ENCODE assay signal across 10 cellular contexts in the genomic region with DNA sequence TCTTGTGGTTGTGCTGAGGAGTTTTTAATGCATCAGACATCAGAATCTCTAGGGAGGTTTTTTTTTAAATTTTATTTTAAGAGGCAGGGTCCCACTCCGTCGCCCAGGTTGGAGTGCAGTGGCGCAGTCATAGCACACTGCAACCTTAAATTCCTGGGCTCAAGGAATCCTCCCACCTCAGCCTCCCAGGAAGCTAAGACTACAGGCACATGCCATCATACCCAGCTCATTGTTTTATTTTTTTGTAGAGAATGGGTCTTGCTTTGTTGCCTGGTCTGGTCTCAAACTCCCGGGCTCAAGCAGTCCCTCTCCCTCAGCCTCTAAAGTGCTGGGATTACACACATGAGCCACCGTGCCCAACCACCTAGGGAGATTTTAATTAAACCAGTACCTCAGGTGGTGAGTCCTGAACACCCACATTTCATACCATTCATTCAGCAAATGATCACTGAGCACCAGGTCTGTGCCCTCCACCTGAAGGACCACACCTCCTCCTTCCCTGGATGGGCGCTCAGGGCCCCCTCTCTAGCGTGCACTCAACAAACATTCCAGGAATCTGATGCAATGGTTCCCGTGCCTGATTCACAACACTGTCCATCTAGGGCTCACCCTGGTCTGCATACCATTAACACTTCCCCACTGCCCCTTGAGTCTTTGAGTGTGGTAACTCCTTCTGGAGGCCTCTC. TPM values are rescaled to one million over a fixed set of nuclear protein-coding genes. Genes with fewer than 3 reads are reported as not detected.
DNase-seq lines count a peak whose midpoint lies in the region; ATAC-seq and TF ChIP-seq lines count a peak whose summit lies in the region.
"Had no signal": no experiment of that assay in that cellular context is flagged by ENCODE, and none has a peak within 500 bp of the region (broad histone marks: within the 10 kb centered on the region; RNA-seq: fewer than 3 reads in every experiment).

No MANE protein-coding gene starts in this region.

- no peaks in the 10 kb centered on the region for H3K9me3 ChIP-seq in SJSA1 (replicated peaks)

- peak; percentile 90 for DNase-seq in ELR (ENCODE audit: low read depth)
- DNase-seq in SJSA1 (ENCODE audit: low read depth in 1 of 2, low spot score in 2 of 2): peak; percentile 85 to 86
- DNase-seq in fibroblast of the aortic adventitia (ENCODE audit: low read depth): peak; percentile 66
- peak; percentile 79 for DNase-seq in renal cortical epithelial cell (ENCODE audit: low read depth)
- DNase-seq in T-helper 9 cell: no peak
- DNase-seq: cortex of kidney; NCI-H1417 treated with DMSO at 0.1 percent for 48 hours; stimulated activated naive CD4-positive, alpha-beta T cell had no signal

- H3K4me1 ChIP-seq in SJSA1 (replicated peaks): peaks cover 42% of the 10 kb centered on the region

- H3K4me3 ChIP-seq in SJSA1 (no peak overlapping the region), fibroblast of the aortic adventitia (ENCODE audit: low read depth, low read length) (no peak overlapping the region)

- no peaks in the 10 kb centered on the region for H3K36me3 ChIP-seq in SJSA1

- peak overlapping the region; percentile 77 for H3K27ac ChIP-seq in SJSA1

- H3K27me3 ChIP-seq in SJSA1 (replicated peaks): no peaks in the 10 kb centered on the region

- TF ChIP-seq CTCF in fibroblast of the aortic adventitia (IDR thresholded peaks at IDR 0.05; ENCODE audit: insufficient read depth, low read length): no peak

- ATAC-seq in HG03139 (IDR thresholded peaks at IDR 0.05; ENCODE audit: unreplicated experiment) (no peak), HG02870 (IDR thresholded peaks at IDR 0.05; ENCODE audit: unreplicated experiment) (no peak)

RNA-seq across cellular contexts. Expression of gene MYH9, which starts 9.5 kb away (rescaled TPM):
- total RNA-seq in SJSA1 (2014; rRNA removed; shearing (Covaris generic)): 510 and 668 TPM in 2 replicates
- total RNA-seq in fibroblast of the aortic adventitia (ENCODE audit: low replicate concordance) (339 and 386 TPM in 2 replicates), renal cortical epithelial cell (1,031 and 1,268 TPM in 2 replicates)
